ENCODE assay signal across 30 cellular contexts in the genomic region with DNA sequence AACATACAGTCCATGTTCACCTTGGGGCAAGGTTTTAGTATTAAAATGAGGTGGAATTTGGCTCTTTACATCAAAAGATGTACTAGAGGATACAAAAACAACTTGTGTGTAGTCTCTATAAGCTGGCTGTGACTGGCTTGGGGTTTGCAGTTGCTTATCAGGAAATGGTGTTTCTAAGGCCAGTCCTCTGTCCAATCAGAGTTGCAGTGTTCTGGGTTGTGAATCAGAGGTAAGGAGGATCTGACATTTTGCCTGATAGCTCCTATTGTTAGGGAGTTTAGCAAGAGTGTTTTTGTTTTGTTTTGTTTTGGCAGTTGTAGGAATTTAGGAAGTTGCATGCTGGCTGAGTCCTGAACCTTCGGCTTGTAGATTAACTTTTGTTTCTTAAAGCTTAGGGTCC. TPM values are rescaled to one million over a fixed set of nuclear protein-coding genes. Genes with fewer than 3 reads are reported as not detected.
DNase-seq lines count a peak whose midpoint lies in the region; ATAC-seq and TF ChIP-seq lines count a peak whose summit lies in the region.
"Had no signal": no experiment of that assay in that cellular context is flagged by ENCODE, and none has a peak within 500 bp of the region (broad histone marks: within the 10 kb centered on the region; RNA-seq: fewer than 3 reads in every experiment).

No MANE protein-coding gene starts in this region.

- H2AFZ ChIP-seq in osteoblast (ENCODE audit: low read length), result peak overlapping the region; percentile 23

- no peak for TF ChIP-seq EP300 in upper lobe of left lung (IDR thresholded peaks at IDR 0.05)

- H3K27me3 ChIP-seq in heart right ventricle (no peaks in the 10 kb centered on the region), left ventricle myocardium inferior (ENCODE audit: low read depth) (no peaks in the 10 kb centered on the region), osteoblast (ENCODE audit: insufficient read depth, low read length) (peaks cover 8% of the 10 kb centered on the region), upper lobe of left lung (no peaks in the 10 kb centered on the region)
- H3K27me3 ChIP-seq: gastroesophageal sphincter, left lung, neutrophil, thyroid gland, vagina had no signal

- no peak for TF ChIP-seq POLR2A in upper lobe of left lung (IDR thresholded peaks at IDR 0.05)

- in situ Hi-C loops in KBM-7 (cut with MboI; ENCODE audit: low pct_unique_long_range_greater_than_20kb, low sequenced_read_pairs), result no loop called here

- ATAC-seq in heart right ventricle, result peak in 6 of 8 donors; percentile 23 to 67 (median 40)
- no peak for ATAC-seq in upper lobe of left lung (ENCODE audit: low FRiP score in 2 of 2)
- ATAC-seq: activated CD4-positive, CD25-positive, alpha-beta regulatory T cell treated with anti-CD3 and anti-CD28 coated beads, Interleukin-2, amount 50 U/mL, for 24 hours; activated CD8-positive, alpha-beta memory T cell treated with anti-CD3 and anti-CD28 coated beads, Interleukin-2, amount 10 ng/mL, durations not matched to agents 7 days and 5 days; activated T-cell treated with anti-CD3 and anti-CD28 coated beads, Interleukin-2, amount 50 U/mL, for 4 hours; gastroesophageal sphincter; HCT116; left lung; sciatic nerve had no signal

- H4K20me1 ChIP-seq in osteoblast (ENCODE audit: insufficient read depth, low read length), result no peaks in the 10 kb centered on the region

- H3K27ac ChIP-seq in heart right ventricle, result peak overlapping the region in 3 of 10 donors; percentile 11 to 49 (median 33)
- H3K27ac ChIP-seq in left ventricle myocardium inferior (replicated peaks), result no peak overlapping the region
- no peak overlapping the region for H3K27ac ChIP-seq in osteoblast (ENCODE audit: low read depth, low read length)
- H3K27ac ChIP-seq in upper lobe of left lung, result no peak overlapping the region
- H3K27ac ChIP-seq: dorsolateral prefrontal cortex, gastroesophageal sphincter, HL-60, left lung, neutrophil, thyroid gland, vagina had no signal

- H3K4me1 ChIP-seq in heart right ventricle, result peaks cover 0 to 10% (median 0%) of the 10 kb centered on the region in 9 donors
- peaks cover 4% of the 10 kb centered on the region for H3K4me1 ChIP-seq in left ventricle myocardium inferior
- H3K4me1 ChIP-seq in osteoblast (ENCODE audit: insufficient read depth, low read length), result no peaks in the 10 kb centered on the region
- no peaks in the 10 kb centered on the region for H3K4me1 ChIP-seq in upper lobe of left lung
- H3K4me1 ChIP-seq: gastroesophageal sphincter, left lung, thyroid gland, vagina had no signal

- WGBS in heart right ventricle, 2 donors, result 49 to 60% methylated on average over 1 of the region's 1 CpG
- WGBS in upper lobe of left lung, 2 donors, result 50 to 58% methylated on average over 1 of the region's 1 CpG

- H3K4me3 ChIP-seq in heart right ventricle (no peak overlapping the region), left ventricle myocardium inferior (no peak overlapping the region), fibroblast of the aortic adventitia (ENCODE audit: low read depth, low read length) (no peak overlapping the region), osteoblast (ENCODE audit: insufficient read depth, low read length) (no peak overlapping the region), upper lobe of left lung (no peak overlapping the region)
- H3K4me3 ChIP-seq: dorsolateral prefrontal cortex, gastroesophageal sphincter, left lung, thyroid gland, vagina had no signal

- H3K79me2 ChIP-seq in osteoblast (ENCODE audit: insufficient read depth, low read length), result no peaks in the 10 kb centered on the region

- no peaks in the 10 kb centered on the region for H3K36me3 ChIP-seq in heart right ventricle
- H3K36me3 ChIP-seq in left ventricle myocardium inferior, result no peaks in the 10 kb centered on the region
- no peaks in the 10 kb centered on the region for H3K36me3 ChIP-seq in osteoblast (ENCODE audit: insufficient read depth, low read length)
- no peaks in the 10 kb centered on the region for H3K36me3 ChIP-seq in upper lobe of left lung
- H3K36me3 ChIP-seq: gastroesophageal sphincter, left lung, neutrophil, thyroid gland, vagina had no signal

- TF ChIP-seq CTCF in heart right ventricle (IDR thresholded peaks at IDR 0.05) (no peak), left ventricle myocardium inferior (IDR thresholded peaks at IDR 0.05; ENCODE audit: borderline replicate concordance) (no peak), fibroblast of the aortic adventitia (IDR thresholded peaks at IDR 0.05; ENCODE audit: insufficient read depth, low read length) (no peak), osteoblast (IDR thresholded peaks at IDR 0.05; ENCODE audit: extremely low read depth, low read depth, low read length) (no peak), upper lobe of left lung (IDR thresholded peaks at IDR 0.05) (no peak)

- no peak overlapping the region for H3K4me2 ChIP-seq in osteoblast (ENCODE audit: insufficient read depth, low read length)

- H3K9me3 ChIP-seq in heart right ventricle (peaks cover 0 to 10% (median 6%) of the 10 kb centered on the region in 11 donors), left ventricle myocardium inferior (replicated peaks) (peaks cover 11% of the 10 kb centered on the region), osteoblast (ENCODE audit: low read depth, low read length) (no peaks in the 10 kb centered on the region), upper lobe of left lung (peaks cover 0 to 6% (median 3%) of the 10 kb centered on the region in 4 donors)
- H3K9me3 ChIP-seq: neutrophil, thyroid gland, vagina had no signal

- intact Hi-C loops in heart right ventricle (cut with DNase I), result no loop called here
- intact Hi-C loops in left ventricle myocardium inferior (cut with micrococcal nuclease), result no loop called here

- DNase-seq in heart right ventricle, result no peak
- no peak for DNase-seq in left ventricle myocardium inferior
- peak; percentile 51 for DNase-seq in amniotic epithelial cell (ENCODE audit: low read depth)
- peak; percentile 50 for DNase-seq in fibroblast of the aortic adventitia (ENCODE audit: low read depth)
- DNase-seq in osteoblast (ENCODE audit: insufficient read length, low spot score, missing footprints), result no peak
- no peak for DNase-seq in NCI-H1694 treated with DMSO at 0.1 percent for 48 hours (lab: John Stamatoyannopoulos, UW)
- DNase-seq in KBM-7, result no peak
- no peak for DNase-seq in upper lobe of left lung
- DNase-seq: activated CD4-positive, alpha-beta T cell treated with anti-CD3 and anti-CD28 coated beads, Interleukin-2, amount 50 U/mL, for 4 hours; activated CD8-positive, alpha-beta memory T cell treated with anti-CD3 and anti-CD28 coated beads, Interleukin-2, amount 10 ng/mL, durations not matched to agents 7 days and 5 days; activated T-cell treated with anti-CD3 and anti-CD28 coated beads, Interleukin-2, amount 50 U/mL, for 4 hours; Calu3; CD4-positive, CD25-positive, alpha-beta regulatory T cell; DMS79 treated with DMSO at 0.1 percent for 48 hours; dorsolateral prefrontal cortex; GDM1; hippocampal formation; left lung; mesenchymal stem cell; stimulated activated CD4-positive, alpha-beta T cell treated with anti-CD3 and anti-CD28 coated beads, Interleukin-12 subunit alpha, Interleukin-12 subunit beta, amount 100 ng/mL, for 4 hours; stimulated activated CD4-positive, alpha-beta T cell treated with anti-CD3 and anti-CD28 coated beads, Interleukin-2, amount 100 ng/mL, for 48 hours; T-helper 1 cell; thyroid gland had no signal

RNA-seq across cellular contexts. Expression of gene ESD, which starts 20.1 kb away (rescaled TPM):
- total RNA-seq in heart right ventricle, result 100 to 1,000 TPM in 7 of 10 donors, 10 to 100 TPM in 3; 92.3 to 114 (median 106) TPM
- polyA plus RNA-seq in heart right ventricle, result 100 to 1,000 TPM in 1 of 2 donors, 10 to 100 TPM in 1; 44.9 to 124 TPM
- total RNA-seq in left ventricle myocardium inferior, result 98.5 TPM
- 141 and 176 TPM in 2 replicates for total RNA-seq in fibroblast of the aortic adventitia (ENCODE audit: low replicate concordance)
- 130 and 141 TPM in 2 replicates for total RNA-seq in osteoblast
- total RNA-seq in upper lobe of left lung, result 100 to 1,000 TPM in 1 of 6 donors, 10 to 100 TPM in 5; 29.3 to 103 (median 82.1) TPM

Comparison
In these comparisons a context has a peak if more than half of its experiments do, and no peak if none do; other contexts are left out.
1. ATAC-seq: peak in heart right ventricle (6 of 8); none in upper lobe of left lung (0 of 2).
2. DNase-seq: peak in amniotic epithelial cell (single experiment) and fibroblast of the aortic adventitia (single experiment); none in heart right ventricle (0 of 2), left ventricle myocardium inferior (single experiment), osteoblast (single experiment), NCI-H1694 treated with DMSO at 0.1 percent for 48 hours (single experiment), KBM-7 (single experiment) and upper lobe of left lung (0 of 2).